In genomic region chrY:2841471-2841893, GRCh38 we compare ENCODE assay signal across 8 cellular contexts.
A peak's percentile ranks its signal among the peaks of the same experiment; 100 is the strongest.
DNase-seq lines count a peak whose midpoint lies in the region; ATAC-seq lines count a peak whose summit lies in the region.

RPS4Y1 (plus strand) TSS chrY:2841602; CDS start chrY:2841625, 23 bp downstream.

- ATAC-seq in GM18868 (IDR thresholded peaks at IDR 0.05; ENCODE audit: unreplicated experiment) (peak; percentile 91), GM19467 (IDR thresholded peaks at IDR 0.05; ENCODE audit: unreplicated experiment) (no peak)

- peak in 68 of 76 experiments; percentile 0 to 70 (median 20) for DNase-seq in HUDEP-2 (lab: John Stamatoyannopoulos, UW; ENCODE audit: unreplicated experiment in 76 of 76)
- DNase-seq in activated CD4-positive, alpha-beta T cell treated with anti-CD3 and anti-CD28 coated beads, Interleukin-2, amount 50 U/mL, for 24 hours (ENCODE audit: low read depth in 1 of 2, low spot score in 1 of 2) = peak; percentile 32 to 51
- DNase-seq in germinal center (ENCODE audit: low spot score) = peak; percentile 46
- DNase-seq in stimulated activated CD4-positive, alpha-beta T cell treated with anti-CD3 and anti-CD28 coated beads, Interleukin-1b, Interleukin-23, amount 100 ng/mL, for 24 hours (ENCODE audit: low read depth in 4 of 4, low spot score in 1 of 4) = peak in 3 of 4 experiments; percentile 7 to 12 (median 9)
- no peak for DNase-seq in NCI-H510A treated with DMSO at 0.1 percent for 48 hours (lab: John Stamatoyannopoulos, UW)
- no peak for DNase-seq in islet precursor cell

Comparison
In these comparisons a context has a peak if more than half of its experiments do, and no peak if none do; other contexts are left out.
1. DNase-seq: peak in HUDEP-2 (68 of 76), activated CD4-positive, alpha-beta T cell treated with anti-CD3 and anti-CD28 coated beads, Interleukin-2, amount 50 U/mL, for 24 hours (2 of 2), germinal center (single experiment) and stimulated activated CD4-positive, alpha-beta T cell treated with anti-CD3 and anti-CD28 coated beads, Interleukin-1b, Interleukin-23, amount 100 ng/mL, for 24 hours (3 of 4); none in NCI-H510A treated with DMSO at 0.1 percent for 48 hours (single experiment) and islet precursor cell (single experiment).